In genomic region chr1:247286134-247286670, GRCh38 we compare ENCODE assay signal across 22 cellular contexts. TPM values are rescaled to one million over a fixed set of nuclear protein-coding genes. Genes with fewer than 3 reads are reported as not detected.
"Had no signal": no experiment of that assay in that cellular context is flagged by ENCODE, and none has a peak within 500 bp of the region (broad histone marks: within the 10 kb centered on the region; RNA-seq: fewer than 3 reads in every experiment).

No MANE protein-coding gene starts in this region.

- H3K9me3 ChIP-seq: lower lobe of right lung, uterus had no signal

- DNase-seq: effector memory CD8-positive, alpha-beta T cell; erythroblast; foreskin melanocyte; kidney; left cardiac atrium; left ventricle myocardium inferior; lower lobe of right lung; mesenchymal stem cell; naive B cell; small intestine; stimulated activated CD4-positive, alpha-beta T cell treated with anti-CD3 and anti-CD28 coated beads, Interleukin-12 subunit alpha, Interleukin-12 subunit beta, amount 100 ng/mL, for 4 hours; stimulated activated naive CD4-positive, alpha-beta T cell; stomach; substantia nigra; trophoblast cell; uterus had no signal

- H3K27me3 Mint-ChIP-seq: effector memory CD8-positive, alpha-beta T cell; naive B cell had no signal

- H3K27ac Mint-ChIP-seq: effector memory CD8-positive, alpha-beta T cell; nephron had no signal

- H3K36me3 ChIP-seq: left ventricle myocardium inferior, lower lobe of right lung, stomach, uterus had no signal

- H3K27me3 ChIP-seq: hepatocyte, stomach, uterus had no signal

- H3K27ac ChIP-seq: hepatocyte, left ventricle myocardium inferior, lower lobe of right lung, stomach, uterus had no signal

- H3K4me1 ChIP-seq: left ventricle myocardium inferior, lower lobe of right lung, stomach, uterus had no signal

- H3K4me3 Mint-ChIP-seq: effector memory CD8-positive, alpha-beta T cell; nephron had no signal

- H3K4me1 Mint-ChIP-seq: naive B cell had no signal

- H3K4me3 ChIP-seq: hepatocyte, left ventricle myocardium inferior, lower lobe of right lung, stomach, uterus had no signal

- ATAC-seq: effector memory CD8-positive, alpha-beta T cell; left cardiac atrium; lower lobe of right lung had no signal

RNA-seq across cellular contexts. Expression of gene VN1R5, which starts 30.3 kb away (rescaled TPM):
- total RNA-seq: chondrocyte, endothelial cell of umbilical vein, hepatocyte, kidney, left cardiac atrium, left ventricle myocardium inferior, lower lobe of right lung, omental fat pad, pulmonary artery endothelial cell, stomach, uterus had no signal
